1 cellular context compared by ENCODE assay signal in genomic region chr2:10233131-10234012, GRCh38.
TF ChIP-seq lines count a peak whose summit lies in the region.

No MANE protein-coding gene starts in this region.

TF ChIP-seq in HEK293, 187 proteins besides CTCF, POLR2A, EP300 and RAD21 (continued from another document):
- no peak for TF ChIP-seq ZSCAN30 (tag by site-specific recombination; IDR thresholded peaks at IDR 0.05)
- TF ChIP-seq AEBP2 (tag by site-specific recombination; IDR thresholded peaks at IDR 0.05; ENCODE audit: borderline replicate concordance): no peak
- peak; percentile 99 for TF ChIP-seq EGR2 (tag by site-specific recombination; IDR thresholded peaks at IDR 0.05; ENCODE audit: low read depth)
- no peak for TF ChIP-seq SCRT1 (tag by site-specific recombination; IDR thresholded peaks at IDR 0.05; ENCODE audit: borderline replicate concordance)
- no peak for TF ChIP-seq ZBTB44 (tag by site-specific recombination; IDR thresholded peaks at IDR 0.05)
- peak; percentile 95 for TF ChIP-seq ZNF18 (tag by site-specific recombination; IDR thresholded peaks at IDR 0.05)
- TF ChIP-seq ZNF211 (tag by site-specific recombination; IDR thresholded peaks at IDR 0.05; ENCODE audit: low read depth): no peak
- no peak for TF ChIP-seq ELK4 (IDR thresholded peaks at IDR 0.05; ENCODE audit: borderline replicate concordance, low read depth, low read length)
